Comparison of ENCODE assay signal across 13 cellular contexts in genomic region chr17:77691216-77692085, GRCh38.
DNase-seq lines count a peak whose midpoint lies in the region; ATAC-seq and TF ChIP-seq lines count a peak whose summit lies in the region.
"Had no signal": no experiment of that assay in that cellular context is flagged by ENCODE, and none has a peak within 500 bp of the region (broad histone marks: within the 10 kb centered on the region; RNA-seq: fewer than 3 reads in every experiment).

No MANE protein-coding gene starts in this region.

- H3K9me3 Mint-ChIP-seq in CD4-positive, alpha-beta memory T cell, result no peaks in the 10 kb centered on the region
- no peaks in the 10 kb centered on the region for H3K9me3 Mint-ChIP-seq in memory B cell
- H3K9me3 Mint-ChIP-seq: central memory CD8-positive, alpha-beta T cell had no signal

- H3K36me3 ChIP-seq in A673 (ENCODE audit: insufficient read depth, low read length, poor library complexity, severe bottlenecking) (no peaks in the 10 kb centered on the region), brain microvascular endothelial cell (replicated peaks) (no peaks in the 10 kb centered on the region)
- no peaks in the 10 kb centered on the region for H3K36me3 ChIP-seq in CD4-positive, alpha-beta memory T cell (ENCODE audit: insufficient read depth, low read length)
- H3K36me3 ChIP-seq: adrenal gland had no signal

- in situ Hi-C loops in brain microvascular endothelial cell (cut with HindIII; ENCODE audit: low pct_ligation_motif_present, low sequenced_read_pairs), result no loop called here

- TF ChIP-seq CTCF in A673 (conservative IDR thresholded peaks at IDR 0.05; ENCODE audit: low read depth, low read length) (0 out of 2 replicates have a peak, but pooled peaks have one; percentile 13), brain microvascular endothelial cell (IDR thresholded peaks at IDR 0.05; ENCODE audit: low read depth, low read length, missing control alignments) (no peak)

- DNase-seq in A673 (ENCODE audit: low spot score) (no peak), RPMI8226 (peak; percentile 30), memory B cell (ENCODE audit: low spot score in 2 of 2) (no peak), DMS79 treated with DMSO at 0.1 percent for 48 hours (lab: John Stamatoyannopoulos, UW) (no peak), brain microvascular endothelial cell (no peak), NCI-H2029 (lab: John Stamatoyannopoulos, UW) (no peak)
- no peak for DNase-seq in CD4-positive, alpha-beta memory T cell
- DNase-seq: PC-9; stimulated activated CD4-positive, alpha-beta T cell treated with anti-CD3 and anti-CD28 coated beads, Interleukin-2, amount 100 ng/mL, for 48 hours; trophoblast cell had no signal

- H3K4me1 ChIP-seq in A673 (ENCODE audit: insufficient read depth, low read length, poor library complexity, severe bottlenecking), result peaks cover 16% of the 10 kb centered on the region
- peaks cover 30% of the 10 kb centered on the region for H3K4me1 ChIP-seq in CD4-positive, alpha-beta memory T cell (ENCODE audit: insufficient read depth, low read length)

- peaks cover 9% of the 10 kb centered on the region for H3K27me3 ChIP-seq in A673 (replicated peaks; ENCODE audit: insufficient read depth, low read depth, low read length, poor library complexity)
- H3K27me3 ChIP-seq in CD4-positive, alpha-beta memory T cell (ENCODE audit: insufficient read depth, low read length), result no peaks in the 10 kb centered on the region
- peaks cover 36% of the 10 kb centered on the region for H3K27me3 ChIP-seq in brain microvascular endothelial cell (replicated peaks)
- H3K27me3 ChIP-seq: adrenal gland had no signal

- intact Hi-C loops in A673 (cut with micrococcal nuclease; ENCODE audit: unreplicated experiment), result no loop called here
- intact Hi-C loops in CD4-positive, alpha-beta memory T cell (cut with micrococcal nuclease), result loop anchor here (1.0 to 10.0 kb wide), 2 partner anchors 24 to 47 kb away; no protein-coding TSS in a partner anchor

- peak overlapping the region in 7 of 8 donors; percentile 38 to 85 (median 68) for H3K4me3 Mint-ChIP-seq in CD4-positive, alpha-beta memory T cell
- H3K4me3 Mint-ChIP-seq in memory B cell, result no peak overlapping the region
- H3K4me3 Mint-ChIP-seq: central memory CD8-positive, alpha-beta T cell had no signal

- H3K36me3 Mint-ChIP-seq in CD4-positive, alpha-beta memory T cell, result no peaks in the 10 kb centered on the region
- no peaks in the 10 kb centered on the region for H3K36me3 Mint-ChIP-seq in memory B cell

- H3K4me3 ChIP-seq in A673 (ENCODE audit: low read depth, low read length, poor library complexity, severe bottlenecking) (no peak overlapping the region), brain microvascular endothelial cell (ENCODE audit: low read depth, low read length) (no peak overlapping the region)
- no peak overlapping the region for H3K4me3 ChIP-seq in CD4-positive, alpha-beta memory T cell (ENCODE audit: low read length in 2 of 2)
- H3K4me3 ChIP-seq: PC-9 had no signal

- peaks cover 7 to 9% of the 10 kb centered on the region in 2 donors for H3K27me3 Mint-ChIP-seq in CD4-positive, alpha-beta memory T cell
- H3K27me3 Mint-ChIP-seq in memory B cell, result peaks cover 27% of the 10 kb centered on the region

- BruUV-seq in A673 (replicated peaks; lab: Mats Ljungman, UMichigan), result no TSS peak

- peak overlapping the region in 4 of 7 donors; percentile 25 to 85 (median 54) for H3K27ac Mint-ChIP-seq in CD4-positive, alpha-beta memory T cell
- H3K27ac Mint-ChIP-seq in memory B cell, result no peak overlapping the region

- H3K27ac ChIP-seq in A673 (ENCODE audit: low read depth, low read length, poor library complexity, severe bottlenecking), result no peak overlapping the region
- no peak overlapping the region for H3K27ac ChIP-seq in CD4-positive, alpha-beta memory T cell (ENCODE audit: low read depth, low read length)
- no peak overlapping the region for H3K27ac ChIP-seq in brain microvascular endothelial cell
- H3K27ac ChIP-seq: adrenal gland, PC-9, SK-N-MC had no signal

- POLR2A ChIA-PET in A673 (lab: Charles Lee; ENCODE audit: low non-redundant PET), result no interaction called here
- POLR2A ChIA-PET in CD4-positive, alpha-beta memory T cell (lab: Charles Lee; ENCODE audit: partially characterized antibody), result interaction anchor here (1.2 to 2.5 kb wide), 4 partner anchors 23 to 267 kb away, joined by 3 to 14 read pairs (median 10); partner anchors contain the start of gene TNRC6C

- peaks cover 22 to 56% (median 41%) of the 10 kb centered on the region in 4 donors for H3K4me1 Mint-ChIP-seq in CD4-positive, alpha-beta memory T cell
- H3K4me1 Mint-ChIP-seq in memory B cell, result peaks cover 5% of the 10 kb centered on the region

- CTCF ChIA-PET in A673 (lab: Charles Lee), result no interaction called here
- CTCF ChIA-PET in CD4-positive, alpha-beta memory T cell (lab: Charles Lee; ENCODE audit: partially characterized antibody), result interaction anchor here (1.3 to 1.4 kb wide), 2 partner anchors 24 to 46 kb away, joined by 4 to 5 read pairs; no protein-coding TSS in a partner anchor

- ATAC-seq in memory B cell (ENCODE audit: low read depth), result peak; percentile 46

- H3K9me3 ChIP-seq in A673 (ENCODE audit: low read depth, low read length, poor library complexity, severe bottlenecking), result no peaks in the 10 kb centered on the region
- no peaks in the 10 kb centered on the region for H3K9me3 ChIP-seq in CD4-positive, alpha-beta memory T cell (ENCODE audit: control insufficient read depth in 1 of 2, low read length in 2 of 2)
- H3K9me3 ChIP-seq: adrenal gland had no signal
